17 cellular contexts compared by ENCODE assay signal in the genomic region with DNA sequence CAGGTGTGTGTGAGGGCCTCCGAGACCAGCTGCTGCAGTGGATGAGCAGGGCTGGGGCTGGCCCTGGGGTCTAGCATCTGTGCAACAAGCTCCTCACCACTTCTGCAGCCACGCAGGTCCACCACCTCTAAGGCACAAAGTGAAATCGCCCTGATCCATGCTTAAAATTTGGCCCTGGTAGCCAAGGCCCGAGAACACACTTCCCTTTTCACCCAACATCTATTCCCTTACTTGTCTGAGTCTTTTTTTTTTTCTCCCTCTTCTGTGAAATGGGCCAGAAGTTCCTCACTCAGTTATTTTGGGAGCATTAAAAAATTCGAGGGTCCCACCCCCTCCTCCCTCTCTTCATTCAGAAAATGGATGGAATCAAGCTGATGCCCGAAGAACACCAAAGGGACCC. TPM values are rescaled to one million over a fixed set of nuclear protein-coding genes. Genes with fewer than 3 reads are reported as not detected.
DNase-seq lines count a peak whose midpoint lies in the region; TF ChIP-seq lines count a peak whose summit lies in the region.
"Had no signal": no experiment of that assay in that cellular context is flagged by ENCODE, and none has a peak within 500 bp of the region (broad histone marks: within the 10 kb centered on the region; RNA-seq: fewer than 3 reads in every experiment).

No MANE protein-coding gene starts in this region.

- no peak overlapping the region for H3K9ac ChIP-seq in mesenchymal stem cell (ENCODE audit: low read length)

- peaks cover 48% of the 10 kb centered on the region for H3K79me1 ChIP-seq in mesenchymal stem cell (replicated peaks; ENCODE audit: low read length, poor library complexity, severe bottlenecking)

- H3K27me3 ChIP-seq in mesenchymal stem cell (ENCODE audit: control insufficient read depth in 1 of 2, insufficient read depth in 1 of 2, low read length in 2 of 2): no peaks in the 10 kb centered on the region

- no peaks in the 10 kb centered on the region for H3K9me3 Mint-ChIP-seq in type B pancreatic cell

- H3K9me3 ChIP-seq in KOPT-K1 (ENCODE audit: insufficient read depth, low read length, poor library complexity, severe bottlenecking) (no peaks in the 10 kb centered on the region), mesenchymal stem cell (ENCODE audit: control insufficient read depth, low read length) (no peaks in the 10 kb centered on the region)
- H3K9me3 ChIP-seq: HAP-1 had no signal

- no peak overlapping the region for H3K4me3 ChIP-seq in mesenchymal stem cell (ENCODE audit: insufficient read depth in 1 of 2, low read depth in 1 of 2, low read length in 2 of 2)
- H3K4me3 ChIP-seq: HAP-1, PC-9 had no signal

- H3K14ac ChIP-seq in mesenchymal stem cell (ENCODE audit: low read length in 2 of 2): no peak overlapping the region

- H3K27ac ChIP-seq in KOPT-K1 (ENCODE audit: low read depth, low read length, poor library complexity, severe bottlenecking): peak overlapping the region; percentile 96
- no peak overlapping the region for H3K27ac ChIP-seq in mesenchymal stem cell (ENCODE audit: low read length, poor library complexity, severe bottlenecking)
- H3K27ac ChIP-seq: PC-9 had no signal

- H2BK15ac ChIP-seq in mesenchymal stem cell (ENCODE audit: low read depth, poor library complexity, severe bottlenecking): no peak overlapping the region

- peaks cover 8% of the 10 kb centered on the region for H3K4me1 ChIP-seq in mesenchymal stem cell (ENCODE audit: control insufficient read depth, insufficient read depth, low read depth, low read length)

- peaks cover 7% of the 10 kb centered on the region for H3K36me3 Mint-ChIP-seq in type B pancreatic cell

- H3K23ac ChIP-seq in mesenchymal stem cell (ENCODE audit: low read length in 2 of 2): no peak overlapping the region

- H2AK5ac ChIP-seq in mesenchymal stem cell (ENCODE audit: low read length, severe bottlenecking): no peak overlapping the region

- H3K4me3 Mint-ChIP-seq in type B pancreatic cell: no peak overlapping the region
- H3K4me3 Mint-ChIP-seq: B cell had no signal

- no peak overlapping the region for H2AFZ ChIP-seq in mesenchymal stem cell (ENCODE audit: low read depth, low read length)
- H2AFZ ChIP-seq: PC-9 had no signal

- peak; percentile 31 for DNase-seq in activated effector memory CD4-positive, alpha-beta T cell treated with anti-CD3 and anti-CD28 coated beads, Interleukin-2, amount 50 U/mL, for 16 hours
- DNase-seq in activated effector memory CD4-positive, alpha-beta T cell treated with Interleukin-2 at 50 U/mL for 16 hours: no peak
- no peak for DNase-seq in mesenchymal stem cell
- DNase-seq in type B pancreatic cell (ENCODE audit: extremely low spot score, unreplicated experiment): no peak
- DNase-seq in NCI-H2171 treated with DMSO at 0.1 percent for 48 hours (lab: John Stamatoyannopoulos, UW): no peak
- no peak for DNase-seq in SW480 (ENCODE audit: low spot score)
- DNase-seq in Ammon's horn (ENCODE audit: low spot score): no peak
- DNase-seq: 8988T, DMS79, NCI-H1417 treated with DMSO at 0.1 percent for 48 hours, NCI-H187 treated with DMSO at 0.1 percent for 48 hours, NCI-H345, NCI-H524 treated with DMSO at 0.1 percent for 48 hours, PC-9 had no signal

- H3K4ac ChIP-seq in mesenchymal stem cell (ENCODE audit: low read depth in 1 of 2, low read length in 2 of 2): no peak overlapping the region

- H3K27me3 Mint-ChIP-seq in type B pancreatic cell: no peaks in the 10 kb centered on the region

- 97% methylated on average over 6 of the region's 6 CpGs for WGBS in mesenchymal stem cell

- H2BK5ac ChIP-seq in mesenchymal stem cell (ENCODE audit: low read depth, low read length, poor library complexity, severe bottlenecking): no peak overlapping the region

- H2BK120ac ChIP-seq in mesenchymal stem cell (ENCODE audit: low read depth, low read length): no peak overlapping the region

- TF ChIP-seq CTCF in type B pancreatic cell (conservative IDR thresholded peaks at IDR 0.05): no peak

- peaks cover 46% of the 10 kb centered on the region for H3K4me1 Mint-ChIP-seq in type B pancreatic cell (ENCODE audit: unreplicated experiment)

- H3K36me3 ChIP-seq in KOPT-K1 (ENCODE audit: insufficient read depth, low read length) (no peaks in the 10 kb centered on the region), mesenchymal stem cell (ENCODE audit: control insufficient read depth in 1 of 2, insufficient read depth in 2 of 2, low read depth in 1 of 2, low read length in 2 of 2) (no peaks in the 10 kb centered on the region)
- H3K36me3 ChIP-seq: HAP-1 had no signal

- H2BK12ac ChIP-seq in mesenchymal stem cell (ENCODE audit: low read length in 2 of 2): no peak overlapping the region

- H4K91ac ChIP-seq in mesenchymal stem cell (ENCODE audit: low read length): peak overlapping the region; percentile 45

- no peak overlapping the region for H3K4me2 ChIP-seq in mesenchymal stem cell (ENCODE audit: low read length, poor library complexity, severe bottlenecking)
- H3K4me2 ChIP-seq: PC-9 had no signal

- H3K18ac ChIP-seq in mesenchymal stem cell (ENCODE audit: low read depth in 1 of 2, low read length in 2 of 2): no peak overlapping the region

- H3K27ac Mint-ChIP-seq in type B pancreatic cell: peak overlapping the region; percentile 16
- H3K27ac Mint-ChIP-seq: B cell had no signal

- no peak overlapping the region for H4K8ac ChIP-seq in mesenchymal stem cell (ENCODE audit: low read length)

RNA-seq across cellular contexts. Expression of gene LDHD, which starts 47.9 kb away (rescaled TPM):
- 0.32 TPM for polyA plus RNA-seq in mesenchymal stem cell (2013, experiment 1 of 2)
- 0.21 TPM for polyA plus RNA-seq in mesenchymal stem cell (2013, experiment 2 of 2)
- 0.69 and 1.8 TPM in 2 replicates for total RNA-seq in type B pancreatic cell (ENCODE audit: low replicate concordance)
- total RNA-seq: B cell had no signal
